In genomic region chr11:66340596-66341501, GRCh38 we compare ENCODE assay signal across 20 cellular contexts. TPM values are rescaled to one million over a fixed set of nuclear protein-coding genes. Genes with fewer than 3 reads are reported as not detected.
DNase-seq lines count a peak whose midpoint lies in the region; ATAC-seq, FAIRE-seq and TF ChIP-seq lines count a peak whose summit lies in the region.
"Had no signal": no experiment of that assay in that cellular context is flagged by ENCODE, and none has a peak within 500 bp of the region (broad histone marks: within the 10 kb centered on the region; RNA-seq: fewer than 3 reads in every experiment).

No MANE protein-coding gene starts in this region.

- H3K4me2 ChIP-seq in mammary epithelial cell (ENCODE audit: insufficient read depth, low read depth, low read length): no peak overlapping the region

- H3K4me1 ChIP-seq in mammary epithelial cell (ENCODE audit: insufficient read depth, low read length): peaks cover 58% of the 10 kb centered on the region
- peaks cover 52% of the 10 kb centered on the region for H3K4me1 ChIP-seq in RWPE2 (ENCODE audit: insufficient read depth, poor library complexity, severe bottlenecking)
- peaks cover 13 to 20% of the 10 kb centered on the region in 2 donors for H3K4me1 ChIP-seq in kidney (ENCODE audit: control insufficient read depth in 1 of 2, insufficient read depth in 1 of 2, low read depth in 1 of 2, low read length in 2 of 2)
- H3K4me1 ChIP-seq in upper lobe of right lung: peaks cover 30% of the 10 kb centered on the region

- H3K9me3 Mint-ChIP-seq in MCF 10A (ENCODE audit: unreplicated experiment): no peaks in the 10 kb centered on the region
- H3K9me3 Mint-ChIP-seq: H9 had no signal

- no peak overlapping the region for H3K4me3 ChIP-seq in mammary epithelial cell (replicated peaks in 1 of 3; ENCODE audit: insufficient read depth in 1 of 3, low read depth in 2 of 3, low read length in 3 of 3)
- H3K4me3 ChIP-seq in RWPE2 (ENCODE audit: severe bottlenecking): no peak overlapping the region
- H3K4me3 ChIP-seq in kidney (ENCODE audit: low read length in 2 of 2): no peak overlapping the region
- no peak overlapping the region for H3K4me3 ChIP-seq in upper lobe of right lung
- H3K4me3 ChIP-seq: SJSA1 had no signal

- in situ Hi-C loops in mammary epithelial cell (cut with MboI; ENCODE audit: low sequenced_read_pairs in 2 of 2): no loop called here

- CTCF ChIA-PET in MCF 10A (lab: Yijun Ruan, JAX): interaction anchor here (0.6 to 2.3 kb wide), 4 partner anchors 15 to 58 kb away, joined by 3 to 7 read pairs (median 3); no protein-coding TSS in a partner anchor
- CTCF ChIA-PET in mammary epithelial cell (lab: Charles Lee; ENCODE audit: low non-redundant PET): no interaction called here

- POLR2A ChIA-PET in MCF 10A (lab: Yijun Ruan, JAX): no interaction called here

- no peaks in the 10 kb centered on the region for H4K20me1 ChIP-seq in mammary epithelial cell (ENCODE audit: insufficient read depth, low read length)

- no peaks in the 10 kb centered on the region for H3K9me3 ChIP-seq in mammary epithelial cell (replicated peaks; ENCODE audit: insufficient read depth, low read length)
- no peaks in the 10 kb centered on the region for H3K9me3 ChIP-seq in RWPE2 (ENCODE audit: severe bottlenecking)
- no peaks in the 10 kb centered on the region for H3K9me3 ChIP-seq in kidney (ENCODE audit: control insufficient read depth in 1 of 2, low read length in 2 of 2)
- no peaks in the 10 kb centered on the region for H3K9me3 ChIP-seq in upper lobe of right lung
- H3K9me3 ChIP-seq: SJSA1 had no signal

- dilution Hi-C loops in mammary epithelial cell (cut with HindIII; ENCODE audit: low sequenced_read_pairs): no loop called here

- peak overlapping the region; percentile 57 for H3K27ac Mint-ChIP-seq in MCF 10A (ENCODE audit: low read depth, unreplicated experiment)

- no peak for FAIRE-seq in kidney (lab: Jason Lieb, UNC)
- FAIRE-seq: A204.1 had no signal

- H3K4me1 Mint-ChIP-seq in MCF 10A (ENCODE audit: insufficient read depth, unreplicated experiment): peaks cover 51% of the 10 kb centered on the region

- BruUV-seq in MCF 10A (replicated peaks; lab: Mats Ljungman, UMichigan) (no TSS peak), mammary epithelial cell (replicated peaks; lab: Mats Ljungman, UMichigan) (no TSS peak)

- no peak overlapping the region for H3K4me3 Mint-ChIP-seq in MCF 10A (ENCODE audit: unreplicated experiment)

- H3K36me3 Mint-ChIP-seq in MCF 10A (ENCODE audit: insufficient read depth, unreplicated experiment): peaks cover 49% of the 10 kb centered on the region

- intact Hi-C loops in MCF 10A (cut with micrococcal nuclease) (no loop called here), mammary epithelial cell (cut with micrococcal nuclease) (no loop called here), kidney (cut with DNase I) (no loop called here), upper lobe of right lung (cut with DNase I) (no loop called here)

- H3K9ac ChIP-seq in mammary epithelial cell (ENCODE audit: insufficient read depth, low read length) (no peak overlapping the region), kidney (ENCODE audit: low read length in 2 of 2) (no peak overlapping the region)

- 91% methylated on average over 17 of the region's 28 CpGs for WGBS in mammary epithelial cell (ENCODE audit: low coverage, missing lambda C conversion rate)

- no peak for TF ChIP-seq CTCF in MCF 10A (IDR thresholded peaks at IDR 0.05; ENCODE audit: unreplicated experiment)
- TF ChIP-seq CTCF in mammary epithelial cell (conservative IDR thresholded peaks at IDR 0.05 in 1 of 2, IDR thresholded peaks at IDR 0.05 in 1 of 2; ENCODE audit: extremely low read depth in 1 of 2, insufficient read depth in 1 of 2, low read depth in 1 of 2, low read length in 2 of 2): no peak
- no peak for TF ChIP-seq CTCF in RWPE2 (IDR thresholded peaks at IDR 0.05; ENCODE audit: poor library complexity, severe bottlenecking)
- no peak for TF ChIP-seq CTCF in kidney (IDR thresholded peaks at IDR 0.05; ENCODE audit: borderline replicate concordance, extremely low read depth, insufficient read depth)
- no peak for TF ChIP-seq CTCF in upper lobe of right lung (IDR thresholded peaks at IDR 0.05)

- H3K27ac ChIP-seq in mammary epithelial cell (ENCODE audit: insufficient read depth, low read depth, low read length) (no peak overlapping the region), RWPE2 (ENCODE audit: poor library complexity, severe bottlenecking) (no peak overlapping the region), kidney (ENCODE audit: low read depth in 2 of 2, low read length in 2 of 2) (no peak overlapping the region), upper lobe of right lung (no peak overlapping the region)
- H3K27ac ChIP-seq: SJSA1 had no signal

- H3K27me3 Mint-ChIP-seq in MCF 10A (ENCODE audit: insufficient read depth, unreplicated experiment): no peaks in the 10 kb centered on the region
- H3K27me3 Mint-ChIP-seq: CD4-positive, alpha-beta memory T cell had no signal

- H2AFZ ChIP-seq in mammary epithelial cell (ENCODE audit: low read depth, low read length): no peak overlapping the region

- ATAC-seq in RWPE2 (ENCODE audit: low read depth) (no peak), upper lobe of right lung (no peak)

- DNase-seq in MCF 10A (ENCODE audit: unreplicated experiment) (no peak), mammary epithelial cell (no peak), RWPE2 (ENCODE audit: low spot score) (peak; percentile 48), kidney (peak; percentile 60), upper lobe of right lung (peak; percentile 57), NCI-H128 (lab: John Stamatoyannopoulos, UW; ENCODE audit: unreplicated experiment) (no peak), SIG-M5 (lab: John Stamatoyannopoulos, UW) (no peak), amygdala (lab: John Stamatoyannopoulos, UW) (no peak)
- DNase-seq: CD4-positive, alpha-beta memory T cell; DMS153; GDM1; H9; NCI-H1417; NCI-H187; NCI-H2227 treated with DMSO at 0.1 percent for 48 hours; NCI-H510A treated with DMSO at 0.1 percent for 48 hours; NCI-H774 had no signal

- H3K27me3 ChIP-seq in mammary epithelial cell (ENCODE audit: insufficient read depth, low read length) (no peaks in the 10 kb centered on the region), RWPE2 (ENCODE audit: insufficient read depth, poor library complexity, severe bottlenecking) (no peaks in the 10 kb centered on the region), upper lobe of right lung (no peaks in the 10 kb centered on the region)
- H3K27me3 ChIP-seq: SJSA1 had no signal

- H3K36me3 ChIP-seq in mammary epithelial cell (ENCODE audit: insufficient read depth, low read length): peaks cover 13% of the 10 kb centered on the region
- H3K36me3 ChIP-seq in RWPE2 (ENCODE audit: low read depth): peaks cover 28% of the 10 kb centered on the region
- peaks cover 20 to 22% of the 10 kb centered on the region in 2 donors for H3K36me3 ChIP-seq in kidney (ENCODE audit: control insufficient read depth in 1 of 2, insufficient read depth in 2 of 2, low read length in 2 of 2)
- H3K36me3 ChIP-seq in upper lobe of right lung: peaks cover 35% of the 10 kb centered on the region

- H3K79me2 ChIP-seq in mammary epithelial cell (ENCODE audit: insufficient read depth, low read length): peaks cover 46% of the 10 kb centered on the region

RNA-seq across cellular contexts. Expression of gene BRMS1, which starts 4.1 kb away (rescaled TPM):
- 53.2 and 55.4 TPM in 2 replicates for total RNA-seq in MCF 10A (2022)
- total RNA-seq in mammary epithelial cell: 10 to 100 TPM; 56.3 to 69.4 TPM
- polyA plus RNA-seq in mammary epithelial cell: 75.0 TPM
- polyA minus RNA-seq in mammary epithelial cell: 32.9 TPM
- total RNA-seq in kidney: 32.8 TPM
- 69.7 TPM for polyA plus RNA-seq in kidney (ENCODE audit: insufficient read depth, low read depth, low replicate concordance)
- total RNA-seq in upper lobe of right lung: 32.1 TPM

RNA-seq across cellular contexts. Expression of gene RIN1, which starts 4.6 kb away (rescaled TPM):
- total RNA-seq in MCF 10A (2022) (38.7 and 50.2 TPM in 2 replicates), mammary epithelial cell (10 to 100 TPM; 28.5 to 75.6 TPM), kidney (9.2 TPM), upper lobe of right lung (7.4 TPM)
- polyA plus RNA-seq in mammary epithelial cell (22.4 TPM), kidney (ENCODE audit: insufficient read depth, low read depth, low replicate concordance) (2.3 TPM)
- polyA minus RNA-seq in mammary epithelial cell: 25.0 TPM

RNA-seq across cellular contexts. Expression of gene B4GAT1, which starts 6.6 kb away (rescaled TPM):
- total RNA-seq in MCF 10A (2022) (6.7 and 8.6 TPM in 2 replicates), mammary epithelial cell (10 to 100 TPM; 10.1 to 15.5 TPM), kidney (21.7 TPM), upper lobe of right lung (27.4 TPM)
- polyA plus RNA-seq in mammary epithelial cell (11.0 TPM), kidney (ENCODE audit: insufficient read depth, low read depth, low replicate concordance) (59.9 TPM)
- 3.0 TPM for polyA minus RNA-seq in mammary epithelial cell

RNA-seq across cellular contexts. Expression of gene CD248, which starts 24.0 kb away (rescaled TPM):
- total RNA-seq in MCF 10A (2022) (not detected in 2 replicates), mammary epithelial cell (under 1 TPM in 1 of 2 donors, not detected in 1; 0.67 TPM), kidney (22.9 TPM), upper lobe of right lung (10.0 TPM)
- polyA plus RNA-seq in mammary epithelial cell (not detected), kidney (ENCODE audit: insufficient read depth, low read depth, low replicate concordance) (14.8 TPM)
- polyA minus RNA-seq in mammary epithelial cell: not detected
- total RNA-seq: RPMI7951 had no signal

RNA-seq across cellular contexts. Expression of gene SLC29A2, which starts 30.7 kb away (rescaled TPM):
- total RNA-seq in MCF 10A (2022): 3.6 and 7.0 TPM in 2 replicates
- 1 to 10 TPM; 3.2 to 5.9 TPM for total RNA-seq in mammary epithelial cell
- polyA plus RNA-seq in mammary epithelial cell: 5.2 TPM
- 4.5 TPM for polyA minus RNA-seq in mammary epithelial cell
- total RNA-seq in kidney: 10.4 TPM
- polyA plus RNA-seq in kidney (ENCODE audit: insufficient read depth, low read depth, low replicate concordance): 17.5 TPM
- total RNA-seq in upper lobe of right lung: 14.2 TPM
- total RNA-seq: SJSA1 had no signal

Comparison
In these comparisons a context has a peak if more than half of its experiments do, and no peak if none do; other contexts are left out.
1. DNase-seq: peak in RWPE2 (single experiment), kidney (single experiment) and upper lobe of right lung (single experiment); none in MCF 10A (single experiment), mammary epithelial cell (single experiment), NCI-H128 (single experiment), SIG-M5 (single experiment) and amygdala (0 of 56).